ENCODE assay signal across 1 cellular context in the genomic region with DNA sequence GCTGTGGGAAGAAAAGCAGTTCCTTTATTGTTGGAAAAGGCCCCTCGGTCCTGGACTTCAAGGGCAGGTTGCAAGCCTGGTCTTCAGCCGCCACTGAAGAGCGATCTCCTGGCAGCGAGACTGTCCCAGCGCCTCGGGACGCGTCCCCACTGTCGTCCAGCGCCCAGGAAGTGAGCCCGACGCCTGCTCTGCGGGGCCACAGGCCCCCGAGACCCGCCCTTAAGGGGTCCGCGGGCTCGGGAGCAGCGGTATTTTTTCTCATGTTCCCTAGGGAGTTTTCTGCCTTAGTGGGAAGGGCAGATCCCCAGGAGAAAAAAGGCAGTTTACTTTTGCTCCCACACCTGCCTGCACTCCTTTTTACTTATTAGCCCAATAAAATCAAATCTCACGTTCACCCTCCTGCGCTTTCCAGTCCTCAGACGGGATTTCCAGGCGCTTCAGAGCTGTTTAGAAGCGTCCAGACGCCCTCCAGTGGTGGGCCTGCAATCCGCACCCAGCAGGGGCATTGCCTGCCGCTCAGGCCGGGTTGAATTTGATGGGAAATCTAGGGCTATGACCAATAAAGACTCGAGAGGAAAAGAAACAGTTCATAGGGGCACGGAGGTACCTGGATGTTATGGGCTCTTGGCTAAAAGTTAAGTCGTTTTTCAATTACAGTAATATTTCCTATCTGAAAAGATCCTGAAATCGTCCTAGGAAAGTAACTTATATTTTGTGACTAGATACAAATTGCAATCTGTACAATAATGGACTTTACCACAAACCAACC.
TF ChIP-seq lines count a peak whose summit lies in the region.

No MANE protein-coding gene starts in this region.

TF ChIP-seq in HepG2, 621 proteins besides CTCF, POLR2A, EP300 and RAD21 (continued from another document):
- TF ChIP-seq, protein P1, sequence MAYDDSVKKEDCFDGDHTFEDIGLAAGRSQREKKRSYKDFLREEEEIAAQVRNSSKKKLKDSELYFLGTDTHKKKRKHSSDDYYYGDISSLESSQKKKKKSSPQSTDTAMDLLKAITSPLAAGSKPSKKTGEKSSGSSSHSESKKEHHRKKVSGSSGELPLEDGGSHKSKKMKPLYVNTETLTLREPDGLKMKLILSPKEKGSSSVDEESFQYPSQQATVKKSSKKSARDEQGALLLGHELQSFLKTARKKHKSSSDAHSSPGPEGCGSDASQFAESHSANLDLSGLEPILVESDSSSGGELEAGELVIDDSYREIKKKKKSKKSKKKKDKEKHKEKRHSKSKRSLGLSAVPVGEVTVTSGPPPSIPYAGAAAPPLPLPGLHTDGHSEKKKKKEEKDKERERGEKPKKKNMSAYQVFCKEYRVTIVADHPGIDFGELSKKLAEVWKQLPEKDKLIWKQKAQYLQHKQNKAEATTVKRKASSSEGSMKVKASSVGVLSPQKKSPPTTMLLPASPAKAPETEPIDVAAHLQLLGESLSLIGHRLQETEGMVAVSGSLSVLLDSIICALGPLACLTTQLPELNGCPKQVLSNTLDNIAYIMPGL (CRISPR knock-in tag; IDR thresholded peaks at IDR 0.05; ENCODE audit: borderline replicate concordance in 1 of 2, low read depth in 1 of 2): peak in 1 of 2 experiments; percentile 37; a peak in 1 of 4 replicates
- TF ChIP-seq GABPB1 (CRISPR knock-in tag; IDR thresholded peaks at IDR 0.05) (peak; percentile 24; the same call in 1 of the 2 replicates), KDM2A (CRISPR knock-in tag; IDR thresholded peaks at IDR 0.05; ENCODE audit: borderline replicate concordance, low read depth) (peak; percentile 73; the same call in 1 of the 2 replicates), XRCC5 (optimal IDR thresholded peaks at IDR 0.05; ENCODE audit: low read length) (peak; percentile 92), ZFP36 (IDR thresholded peaks at IDR 0.05; ENCODE audit: borderline replicate concordance, low read depth, low read length, partially characterized antibody) (peak; percentile 19), ZFY (CRISPR knock-in tag; IDR thresholded peaks at IDR 0.05) (0 out of 2 replicates have a peak, but pooled peaks have one; percentile 23), MATR3 (CRISPR knock-in tag; IDR thresholded peaks at IDR 0.05) (no peak), ZNF17 (CRISPR knock-in tag; IDR thresholded peaks at IDR 0.05) (no peak), SMAD3 (CRISPR knock-in tag; IDR thresholded peaks at IDR 0.05) (peak; percentile 65; the same call in 1 of the 2 replicates), ARID5B (CRISPR knock-in tag; IDR thresholded peaks at IDR 0.05) (no peak), POGZ (CRISPR knock-in tag; IDR thresholded peaks at IDR 0.05) (no peak), ZNF331 (CRISPR knock-in tag; IDR thresholded peaks at IDR 0.05) (0 out of 2 replicates have a peak, but pooled peaks have one; percentile 17), ZNF605 (CRISPR knock-in tag; IDR thresholded peaks at IDR 0.05) (0 out of 2 replicates have a peak, but pooled peaks have one; percentile 32), ZNF660 (CRISPR knock-in tag; IDR thresholded peaks at IDR 0.05; ENCODE audit: borderline replicate concordance, low read depth) (no peak)
- TF ChIP-seq, protein P2, sequence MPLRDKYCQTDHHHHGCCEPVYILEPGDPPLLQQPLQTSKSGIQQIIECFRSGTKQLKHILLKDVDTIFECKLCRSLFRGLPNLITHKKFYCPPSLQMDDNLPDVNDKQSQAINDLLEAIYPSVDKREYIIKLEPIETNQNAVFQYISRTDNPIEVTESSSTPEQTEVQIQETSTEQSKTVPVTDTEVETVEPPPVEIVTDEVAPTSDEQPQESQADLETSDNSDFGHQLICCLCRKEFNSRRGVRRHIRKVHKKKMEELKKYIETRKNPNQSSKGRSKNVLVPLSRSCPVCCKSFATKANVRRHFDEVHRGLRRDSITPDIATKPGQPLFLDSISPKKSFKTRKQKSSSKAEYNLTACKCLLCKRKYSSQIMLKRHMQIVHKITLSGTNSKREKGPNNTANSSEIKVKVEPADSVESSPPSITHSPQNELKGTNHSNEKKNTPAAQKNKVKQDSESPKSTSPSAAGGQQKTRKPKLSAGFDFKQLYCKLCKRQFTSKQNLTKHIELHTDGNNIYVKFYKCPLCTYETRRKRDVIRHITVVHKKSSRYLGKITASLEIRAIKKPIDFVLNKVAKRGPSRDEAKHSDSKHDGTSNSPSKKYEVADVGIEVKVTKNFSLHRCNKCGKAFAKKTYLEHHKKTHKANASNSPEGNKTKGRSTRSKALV (CRISPR knock-in tag; IDR thresholded peaks at IDR 0.05): peak; percentile 70
TF ChIP-seq in HepG2: peak in this region for 18.
